Comparison of ENCODE assay signal across 15 cellular contexts in the genomic region with DNA sequence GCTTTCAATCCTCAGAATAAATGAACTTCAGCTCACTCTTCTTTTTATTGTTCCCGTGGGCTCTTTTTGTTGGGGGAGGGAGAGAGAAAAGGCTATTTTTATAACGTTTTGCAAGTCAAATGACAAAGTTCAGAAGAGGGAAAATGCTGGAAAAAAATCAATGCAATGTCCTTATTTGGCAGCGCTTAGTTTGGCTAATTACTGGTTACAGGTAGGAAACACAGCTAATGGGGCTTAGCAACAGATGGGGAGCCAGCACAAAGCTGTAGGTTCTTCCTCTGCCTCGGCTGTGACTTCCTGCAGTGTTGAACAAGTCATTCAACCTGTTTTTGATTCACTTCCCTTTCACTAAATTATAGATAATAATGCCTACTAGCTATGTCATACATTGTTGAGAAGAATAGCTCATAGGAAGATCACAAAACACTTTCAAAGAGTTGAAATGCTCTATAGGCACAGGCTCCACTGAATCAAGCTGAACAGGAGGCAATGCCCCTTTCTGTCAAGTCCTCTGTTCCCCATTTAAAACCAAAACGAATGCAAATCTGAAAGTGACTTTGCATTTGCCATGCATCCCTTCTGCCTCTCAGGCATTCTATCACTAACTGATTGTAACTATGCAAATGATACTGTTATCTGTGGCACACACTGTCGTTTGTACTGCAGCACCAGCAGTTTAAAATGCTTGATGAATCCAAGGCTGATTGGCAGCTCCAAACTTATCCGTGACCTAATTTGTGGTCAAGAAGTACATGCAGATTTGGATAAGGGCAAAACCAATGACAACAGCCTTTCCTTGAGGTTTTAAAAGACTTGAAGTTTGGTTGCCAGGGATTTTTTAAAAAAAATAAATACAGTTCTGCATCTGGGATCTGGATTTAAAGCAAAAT.
DNase-seq lines count a peak whose midpoint lies in the region; ATAC-seq and TF ChIP-seq lines count a peak whose summit lies in the region.
"Had no signal": no experiment of that assay in that cellular context is flagged by ENCODE, and none has a peak within 500 bp of the region (broad histone marks: within the 10 kb centered on the region; RNA-seq: fewer than 3 reads in every experiment).

No MANE protein-coding gene starts in this region.

- intact Hi-C loops in lower leg skin (cut with DNase I; ENCODE audit: low total_unique reads): no loop called here

- no peak overlapping the region for H3K4me3 ChIP-seq in lower leg skin (ENCODE audit: low read depth, poor library complexity, severe bottlenecking)
- H3K4me3 ChIP-seq: thoracic aorta had no signal

- ATAC-seq in GM21526 (IDR thresholded peaks at IDR 0.05; ENCODE audit: low FRiP score, unreplicated experiment): no peak

- WGBS in lower leg skin, 2 donors: 27 to 29% methylated on average over 7 of the region's 7 CpGs

- TF ChIP-seq CTCF in lower leg skin (IDR thresholded peaks at IDR 0.05): no peak

- DNase-seq in DMS153 (lab: John Stamatoyannopoulos, UW): peak; percentile 17
- DNase-seq in DMS153 treated with DMSO at 0.1 percent for 48 hours (lab: John Stamatoyannopoulos, UW; ENCODE audit: unreplicated experiment): no peak
- peak; percentile 78 for DNase-seq in NCI-H345 (lab: John Stamatoyannopoulos, UW)
- DNase-seq in caudate nucleus (lab: John Stamatoyannopoulos, UW): peak in 9 of 61 donors; percentile 5 to 78 (median 12)
- peak; percentile 23 for DNase-seq in putamen (ENCODE audit: low spot score)
- no peak for DNase-seq in SW 1271 (lab: John Stamatoyannopoulos, UW)
- DNase-seq in lower leg skin (ENCODE audit: low spot score in 2 of 2): no peak
- DNase-seq: activated naive CD8-positive, alpha-beta T cell treated with anti-CD3 and anti-CD28 coated beads, Interleukin-2, amount 10 ng/mL, durations not matched to agents 7 days and 5 days; Caco-2; kidney; naive B cell; NCI-H187 treated with DMSO at 0.1 percent for 48 hours had no signal

- TF ChIP-seq POLR2A in lower leg skin (IDR thresholded peaks at IDR 0.05): no peak

- peak overlapping the region; percentile 24 for H3K27ac ChIP-seq in caudate nucleus (ENCODE audit: low read depth, low read length)
- H3K27ac ChIP-seq: 22Rv1, thoracic aorta had no signal

Comparison
In these comparisons a context has a peak if more than half of its experiments do, and no peak if none do; other contexts are left out.
1. DNase-seq: peak in DMS153 (single experiment), NCI-H345 (single experiment) and putamen (single experiment); none in DMS153 treated with DMSO at 0.1 percent for 48 hours (single experiment), SW 1271 (0 of 2) and lower leg skin (0 of 2).